Comparison of ENCODE assay signal across 34 cellular contexts in the genomic region with DNA sequence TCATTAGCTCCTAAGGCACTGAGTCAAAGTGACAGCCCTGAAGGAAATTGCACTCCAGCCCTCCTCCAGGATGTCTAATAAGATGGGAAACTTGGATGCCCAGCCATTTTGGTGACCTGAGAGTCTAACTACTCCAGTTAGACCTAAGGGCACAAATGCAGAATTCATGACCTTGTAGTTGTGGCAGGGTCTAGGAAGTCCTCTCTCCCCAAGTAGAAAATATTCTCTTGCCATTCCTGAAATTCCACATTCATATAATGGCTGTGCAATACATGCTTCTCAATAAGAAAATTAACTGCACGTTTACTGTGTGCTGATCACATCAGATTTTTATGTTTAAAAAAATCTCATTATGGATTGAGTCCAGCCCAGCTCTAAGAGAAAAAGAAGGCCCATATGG.
"Had no signal": no experiment of that assay in that cellular context is flagged by ENCODE, and none has a peak within 500 bp of the region (broad histone marks: within the 10 kb centered on the region; RNA-seq: fewer than 3 reads in every experiment).

No MANE protein-coding gene starts in this region.

- H3K4me1 Mint-ChIP-seq: activated B cell treated with CpG ODN at 0.5 μM for 24 hours; activated CD4-positive, alpha-beta memory T cell treated with anti-CD3 and anti-CD28 coated beads, Interleukin-2, amount 10 ng/mL, durations not matched to agents 7 days and 5 days; activated CD4-positive, alpha-beta T cell treated with anti-CD3 and anti-CD28 coated beads, Interleukin-2, amount 10 ng/mL, durations not matched to agents 24 days and 14 days; activated CD8-positive, alpha-beta memory T cell treated with anti-CD3 and anti-CD28 coated beads, Interleukin-2, amount 10 ng/mL, durations not matched to agents 7 days and 5 days; activated naive CD4-positive, alpha-beta T cell treated with anti-CD3 and anti-CD28 coated beads, Interleukin-2, amount 10 ng/mL, durations not matched to agents 7 days and 5 days; activated naive CD4-positive, alpha-beta T cell treated with anti-CD3 and anti-CD28 coated beads, Interleukin-2, amount 50 U/mL, for 24 hours; activated naive CD8-positive, alpha-beta T cell treated with anti-CD3 and anti-CD28 coated beads, Interleukin-2, amount 10 ng/mL, durations not matched to agents 7 days and 5 days; activated naive CD8-positive, alpha-beta T cell treated with anti-CD3 and anti-CD28 coated beads, Interleukin-2, amount 50 U/mL, for 24 hours; central memory CD8-positive, alpha-beta T cell; T-cell had no signal

- H3K27ac ChIP-seq: adrenal gland, ascending aorta, cardiac muscle cell, VCaP had no signal

- H3K36me3 Mint-ChIP-seq: activated CD8-positive, alpha-beta memory T cell treated with anti-CD3 and anti-CD28 coated beads, Interleukin-2, amount 10 ng/mL, durations not matched to agents 7 days and 5 days had no signal

- H3K4me1 ChIP-seq: ascending aorta had no signal

- H3K27me3 Mint-ChIP-seq: activated B cell treated with CpG ODN at 0.5 μM for 24 hours; activated CD4-positive, alpha-beta memory T cell treated with anti-CD3 and anti-CD28 coated beads, Interleukin-2, amount 10 ng/mL, durations not matched to agents 7 days and 5 days; activated CD4-positive, alpha-beta T cell treated with anti-CD3 and anti-CD28 coated beads, Interleukin-2, amount 10 ng/mL, durations not matched to agents 24 days and 14 days; activated CD8-positive, alpha-beta memory T cell treated with anti-CD3 and anti-CD28 coated beads, Interleukin-2, amount 10 ng/mL, durations not matched to agents 7 days and 5 days; activated naive CD4-positive, alpha-beta T cell treated with anti-CD3 and anti-CD28 coated beads, Interleukin-2, amount 10 ng/mL, durations not matched to agents 7 days and 5 days; activated naive CD4-positive, alpha-beta T cell treated with anti-CD3 and anti-CD28 coated beads, Interleukin-2, amount 50 U/mL, for 24 hours; activated naive CD8-positive, alpha-beta T cell; activated naive CD8-positive, alpha-beta T cell treated with anti-CD3 and anti-CD28 coated beads, Interleukin-2, amount 10 ng/mL, durations not matched to agents 7 days and 5 days; activated naive CD8-positive, alpha-beta T cell treated with anti-CD3 and anti-CD28 coated beads, Interleukin-2, amount 50 U/mL, for 24 hours; activated T-cell treated with anti-CD3 and anti-CD28 coated beads, Interleukin-2, amount 50 U/mL, for 24 hours; brain; central memory CD8-positive, alpha-beta T cell; T-cell; T-helper 17 cell had no signal

- H3K9me3 Mint-ChIP-seq: activated B cell treated with CpG ODN at 0.5 μM for 24 hours; activated CD4-positive, alpha-beta memory T cell treated with anti-CD3 and anti-CD28 coated beads, Interleukin-2, amount 10 ng/mL, durations not matched to agents 7 days and 5 days; activated CD4-positive, alpha-beta T cell treated with anti-CD3 and anti-CD28 coated beads, Interleukin-2, amount 10 ng/mL, durations not matched to agents 24 days and 14 days; activated naive CD4-positive, alpha-beta T cell treated with anti-CD3 and anti-CD28 coated beads, Interleukin-2, amount 10 ng/mL, durations not matched to agents 7 days and 5 days; activated naive CD4-positive, alpha-beta T cell treated with anti-CD3 and anti-CD28 coated beads, Interleukin-2, amount 50 U/mL, for 24 hours; activated naive CD8-positive, alpha-beta T cell treated with anti-CD3 and anti-CD28 coated beads, Interleukin-2, amount 10 ng/mL, durations not matched to agents 7 days and 5 days; activated naive CD8-positive, alpha-beta T cell treated with anti-CD3 and anti-CD28 coated beads, Interleukin-2, amount 50 U/mL, for 24 hours; activated T-cell treated with anti-CD3 and anti-CD28 coated beads, Interleukin-2, amount 50 U/mL, for 24 hours; activated T-helper 2 cell treated with anti-CD3 and anti-CD28 coated beads, Interferon-gamma antibody, Interleukin-2, Interleukin-4, amounts not matched to agents 10 μg/mL and 5 μg/mL and 100 μg/mL, durations not matched to agents 14 hours and 24 hours and 36 hours; brain; central memory CD8-positive, alpha-beta T cell; T-cell had no signal

- DNase-seq: activated B cell treated with CpG ODN at 0.5 μM for 24 hours; activated CD4-positive, alpha-beta memory T cell treated with anti-CD3 and anti-CD28 coated beads, Interleukin-2, amount 10 ng/mL, durations not matched to agents 7 days and 5 days; activated CD4-positive, alpha-beta T cell treated with anti-CD3 and anti-CD28 coated beads for 4 hours; activated CD4-positive, alpha-beta T cell treated with anti-CD3 and anti-CD28 coated beads, Interleukin-2, amount 10 ng/mL, durations not matched to agents 24 days and 14 days; activated CD4-positive, alpha-beta T cell treated with anti-CD3 and anti-CD28 coated beads, Interleukin-2, amount 50 U/mL, for 48 hours; activated CD4-positive, CD25-positive, alpha-beta regulatory T cell treated with anti-CD3 and anti-CD28 coated beads, Interleukin-2, amount 50 U/mL, for 72 hours; activated CD8-positive, alpha-beta memory T cell treated with anti-CD3 and anti-CD28 coated beads for 24 hours; activated CD8-positive, alpha-beta memory T cell treated with anti-CD3 and anti-CD28 coated beads, Interleukin-2, amount 10 ng/mL, durations not matched to agents 7 days and 5 days; activated CD8-positive, alpha-beta memory T cell treated with anti-CD3 and anti-CD28 coated beads, Interleukin-2, amount 50 U/mL, for 48 hours; activated CD8-positive, alpha-beta T cell treated with anti-CD3 and anti-CD28 coated beads, Interleukin-2, amount 10 ng/mL, durations not matched to agents 7 days and 5 days; activated effector memory CD4-positive, alpha-beta T cell treated with Interleukin-2 at 50 U/mL for 16 hours; activated gamma-delta T cell; activated naive CD4-positive, alpha-beta T cell treated with anti-CD3 and anti-CD28 coated beads, Interleukin-2, amount 10 ng/mL, durations not matched to agents 7 days and 5 days; activated naive CD4-positive, alpha-beta T cell treated with Interleukin-2 at 50 U/mL for 16 hours; activated naive CD8-positive, alpha-beta T cell treated with anti-CD3 and anti-CD28 coated beads, Interleukin-2, amount 10 ng/mL, durations not matched to agents 7 days and 5 days; activated naive CD8-positive, alpha-beta T cell treated with anti-CD3 and anti-CD28 coated beads, Interleukin-2, amount 50 U/mL, for 24 hours; activated T-cell treated with anti-CD3 and anti-CD28 coated beads, Interleukin-2, amount 50 U/mL, for 24 hours; activated T-cell treated with anti-CD3 and anti-CD28 coated beads, Interleukin-2, amount 50 U/mL, for 48 hours; adrenal gland; amygdala; anterior cingulate cortex; caudate nucleus; cerebellar nuclear complex; T-cell; T-helper 17 cell; T1000 had no signal

- H3K36me3 ChIP-seq: adrenal gland, cardiac muscle cell had no signal

- H3K27me3 ChIP-seq: adrenal gland, ascending aorta, cardiac muscle cell had no signal

- H3K9me3 ChIP-seq: adrenal gland, ascending aorta had no signal

- H3K27ac Mint-ChIP-seq: activated B cell treated with CpG ODN at 0.5 μM for 24 hours; activated CD4-positive, alpha-beta memory T cell treated with anti-CD3 and anti-CD28 coated beads, Interleukin-2, amount 10 ng/mL, durations not matched to agents 7 days and 5 days; activated CD4-positive, alpha-beta T cell treated with anti-CD3 and anti-CD28 coated beads, Interleukin-2, amount 10 ng/mL, durations not matched to agents 24 days and 14 days; activated CD8-positive, alpha-beta memory T cell treated with anti-CD3 and anti-CD28 coated beads, Interleukin-2, amount 10 ng/mL, durations not matched to agents 7 days and 5 days; activated CD8-positive, alpha-beta T cell treated with anti-CD3 and anti-CD28 coated beads, Interleukin-2, amount 10 ng/mL, durations not matched to agents 7 days and 5 days; activated naive CD4-positive, alpha-beta T cell treated with anti-CD3 and anti-CD28 coated beads, Interleukin-2, amount 10 ng/mL, durations not matched to agents 7 days and 5 days; activated naive CD4-positive, alpha-beta T cell treated with anti-CD3 and anti-CD28 coated beads, Interleukin-2, amount 50 U/mL, for 24 hours; activated naive CD8-positive, alpha-beta T cell; activated naive CD8-positive, alpha-beta T cell treated with anti-CD3 and anti-CD28 coated beads, Interleukin-2, amount 10 ng/mL, durations not matched to agents 7 days and 5 days; activated naive CD8-positive, alpha-beta T cell treated with anti-CD3 and anti-CD28 coated beads, Interleukin-2, amount 50 U/mL, for 24 hours; activated T-cell treated with anti-CD3 and anti-CD28 coated beads, Interleukin-2, amount 50 U/mL, for 24 hours; activated T-helper 2 cell treated with anti-CD3 and anti-CD28 coated beads, Interferon-gamma antibody, Interleukin-2, Interleukin-4, amounts not matched to agents 10 μg/mL and 5 μg/mL and 100 μg/mL, durations not matched to agents 14 hours and 24 hours and 36 hours; T-cell; T-helper 17 cell had no signal

- ATAC-seq: activated CD8-positive, alpha-beta memory T cell treated with anti-CD3 and anti-CD28 coated beads, Interleukin-2, amount 10 ng/mL, durations not matched to agents 7 days and 5 days; activated CD8-positive, alpha-beta T cell treated with anti-CD3 and anti-CD28 coated beads, Interleukin-2, amount 10 ng/mL, durations not matched to agents 7 days and 5 days; activated naive CD8-positive, alpha-beta T cell treated with anti-CD3 and anti-CD28 coated beads, Interleukin-2, amount 50 U/mL, for 24 hours; T-cell; T-helper 17 cell had no signal

- H3K4me3 ChIP-seq: adrenal gland, ascending aorta, cardiac muscle cell had no signal

- H3K4me3 Mint-ChIP-seq: activated B cell treated with CpG ODN at 0.5 μM for 24 hours; activated CD4-positive, alpha-beta memory T cell treated with anti-CD3 and anti-CD28 coated beads, Interleukin-2, amount 10 ng/mL, durations not matched to agents 7 days and 5 days; activated CD4-positive, alpha-beta T cell treated with anti-CD3 and anti-CD28 coated beads, Interleukin-2, amount 10 ng/mL, durations not matched to agents 24 days and 14 days; activated CD8-positive, alpha-beta memory T cell treated with anti-CD3 and anti-CD28 coated beads, Interleukin-2, amount 10 ng/mL, durations not matched to agents 7 days and 5 days; activated CD8-positive, alpha-beta T cell treated with anti-CD3 and anti-CD28 coated beads, Interleukin-2, amount 10 ng/mL, durations not matched to agents 7 days and 5 days; activated naive CD4-positive, alpha-beta T cell treated with anti-CD3 and anti-CD28 coated beads, Interleukin-2, amount 10 ng/mL, durations not matched to agents 7 days and 5 days; activated naive CD4-positive, alpha-beta T cell treated with anti-CD3 and anti-CD28 coated beads, Interleukin-2, amount 50 U/mL, for 24 hours; activated naive CD8-positive, alpha-beta T cell; activated naive CD8-positive, alpha-beta T cell treated with anti-CD3 and anti-CD28 coated beads, Interleukin-2, amount 10 ng/mL, durations not matched to agents 7 days and 5 days; activated naive CD8-positive, alpha-beta T cell treated with anti-CD3 and anti-CD28 coated beads, Interleukin-2, amount 50 U/mL, for 24 hours; activated T-cell treated with anti-CD3 and anti-CD28 coated beads, Interleukin-2, amount 50 U/mL, for 24 hours; brain; central memory CD8-positive, alpha-beta T cell; T-cell; T-helper 17 cell had no signal
